ENCODE assay signal across 14 cellular contexts in genomic region chr2:241901500-241902351, GRCh38. TPM values are rescaled to one million over a fixed set of nuclear protein-coding genes. Genes with fewer than 3 reads are reported as not detected.
DNase-seq lines count a peak whose midpoint lies in the region; ATAC-seq and TF ChIP-seq lines count a peak whose summit lies in the region.
"Had no signal": no experiment of that assay in that cellular context is flagged by ENCODE, and none has a peak within 500 bp of the region (broad histone marks: within the 10 kb centered on the region; RNA-seq: fewer than 3 reads in every experiment).

No MANE protein-coding gene starts in this region.

- peaks cover 6% of the 10 kb centered on the region for H3K36me3 Mint-ChIP-seq in activated CD4-positive, alpha-beta T cell treated with anti-CD3 and anti-CD28 coated beads for 36 hours (ENCODE audit: low read depth)
- peaks cover 0 to 36% (median 5%) of the 10 kb centered on the region in 3 donors for H3K36me3 Mint-ChIP-seq in CD8-positive, alpha-beta memory T cell
- H3K36me3 Mint-ChIP-seq in activated CD4-positive, alpha-beta memory T cell treated with anti-CD3 and anti-CD28 coated beads for 36 hours = peaks cover 13% of the 10 kb centered on the region

- CTCF ChIA-PET in activated CD4-positive, alpha-beta T cell treated with anti-CD3 and anti-CD28 coated beads for 36 hours (lab: Charles Lee) = no interaction called here
- CTCF ChIA-PET in CD8-positive, alpha-beta memory T cell (lab: Charles Lee) = no interaction called here
- CTCF ChIA-PET in activated CD4-positive, alpha-beta memory T cell treated with anti-CD3 and anti-CD28 coated beads for 36 hours (lab: Charles Lee) = no interaction called here

- no peak for ATAC-seq in activated CD4-positive, alpha-beta T cell treated with anti-CD3 and anti-CD28 coated beads for 36 hours
- ATAC-seq in lower lobe of right lung = peak; percentile 22 to 70
- no peak for ATAC-seq in HG02571 (IDR thresholded peaks at IDR 0.05; ENCODE audit: unreplicated experiment)
- ATAC-seq: A549, GM12878 had no signal

- H3K27ac ChIP-seq in lower lobe of right lung (no peak overlapping the region), subcutaneous abdominal adipose tissue (ENCODE audit: low read depth, low read length) (no peak overlapping the region)
- H3K27ac ChIP-seq in CD8-positive, alpha-beta memory T cell (ENCODE audit: low read depth, low read length) = no peak overlapping the region
- H3K27ac ChIP-seq: A549 had no signal

- POLR2A ChIA-PET in activated CD4-positive, alpha-beta T cell treated with anti-CD3 and anti-CD28 coated beads for 36 hours (lab: Charles Lee) = no interaction called here
- POLR2A ChIA-PET in CD8-positive, alpha-beta memory T cell (lab: Charles Lee) = no interaction called here
- POLR2A ChIA-PET in activated CD4-positive, alpha-beta memory T cell treated with anti-CD3 and anti-CD28 coated beads for 36 hours (lab: Charles Lee) = no interaction called here

- H3K9me3 ChIP-seq in endocrine pancreas (ENCODE audit: control insufficient read depth, low read length) = no peaks in the 10 kb centered on the region
- H3K9me3 ChIP-seq in lower lobe of right lung = no peaks in the 10 kb centered on the region
- no peaks in the 10 kb centered on the region for H3K9me3 ChIP-seq in subcutaneous abdominal adipose tissue (ENCODE audit: control insufficient read depth in 5 of 5, low read length in 5 of 5)
- H3K9me3 ChIP-seq in CD8-positive, alpha-beta memory T cell (ENCODE audit: low read length) = no peaks in the 10 kb centered on the region
- H3K9me3 ChIP-seq: A549 had no signal

- peak overlapping the region; percentile 31 for H3K9ac ChIP-seq in endocrine pancreas (ENCODE audit: control insufficient read depth, insufficient read depth, low read length)
- H3K9ac ChIP-seq in subcutaneous abdominal adipose tissue (ENCODE audit: low read length in 5 of 5) = peak overlapping the region in 1 of 5 donors; percentile 30

- H3K27ac Mint-ChIP-seq in activated CD4-positive, alpha-beta T cell treated with anti-CD3 and anti-CD28 coated beads for 36 hours = no peak overlapping the region
- H3K27ac Mint-ChIP-seq in CD8-positive, alpha-beta memory T cell = peak overlapping the region in 1 of 8 donors; percentile 72
- no peak overlapping the region for H3K27ac Mint-ChIP-seq in activated CD4-positive, alpha-beta memory T cell treated with anti-CD3 and anti-CD28 coated beads for 36 hours

- no peak overlapping the region for H3K4me3 ChIP-seq in endocrine pancreas (ENCODE audit: control insufficient read depth, insufficient read depth, low read length)
- H3K4me3 ChIP-seq in lower lobe of right lung = peak overlapping the region; percentile 27
- H3K4me3 ChIP-seq in subcutaneous abdominal adipose tissue (ENCODE audit: low read depth in 1 of 5, low read length in 5 of 5) = peak overlapping the region; percentile 31 to 53 (median 47)
- no peak overlapping the region for H3K4me3 ChIP-seq in CD8-positive, alpha-beta memory T cell (ENCODE audit: low read length)
- H3K4me3 ChIP-seq: A549, GM12878 had no signal

- TF ChIP-seq CTCF in lower lobe of right lung (IDR thresholded peaks at IDR 0.05) = no peak

- H3K9me3 Mint-ChIP-seq in activated CD4-positive, alpha-beta T cell treated with anti-CD3 and anti-CD28 coated beads for 36 hours (ENCODE audit: low read depth) = no peaks in the 10 kb centered on the region
- H3K9me3 Mint-ChIP-seq in CD8-positive, alpha-beta memory T cell = no peaks in the 10 kb centered on the region
- H3K9me3 Mint-ChIP-seq in activated CD4-positive, alpha-beta memory T cell treated with anti-CD3 and anti-CD28 coated beads for 36 hours = no peaks in the 10 kb centered on the region

- no peaks in the 10 kb centered on the region for H3K27me3 ChIP-seq in endocrine pancreas (ENCODE audit: control insufficient read depth, insufficient read depth, low read length)
- H3K27me3 ChIP-seq in lower lobe of right lung (ENCODE audit: low read depth) = no peaks in the 10 kb centered on the region
- H3K27me3 ChIP-seq in subcutaneous abdominal adipose tissue (ENCODE audit: control insufficient read depth in 5 of 5, insufficient read depth in 4 of 5, low read length in 5 of 5) = peaks cover 0 to 6% (median 2%) of the 10 kb centered on the region in 5 donors
- no peaks in the 10 kb centered on the region for H3K27me3 ChIP-seq in CD8-positive, alpha-beta memory T cell (ENCODE audit: insufficient read depth, low read length, poor library complexity, severe bottlenecking)

- peak overlapping the region; percentile 22 for H3K4me3 Mint-ChIP-seq in activated CD4-positive, alpha-beta T cell treated with anti-CD3 and anti-CD28 coated beads for 36 hours
- peak overlapping the region in 1 of 7 donors; percentile 57 for H3K4me3 Mint-ChIP-seq in CD8-positive, alpha-beta memory T cell
- no peak overlapping the region for H3K4me3 Mint-ChIP-seq in activated CD4-positive, alpha-beta memory T cell treated with anti-CD3 and anti-CD28 coated beads for 36 hours

- intact Hi-C loops in activated CD4-positive, alpha-beta T cell treated with anti-CD3 and anti-CD28 coated beads for 36 hours (cut with DNase I, micrococcal nuclease) = no loop called here
- intact Hi-C loops in lower lobe of right lung (cut with DNase I) = no loop called here
- intact Hi-C loops in activated CD4-positive, alpha-beta memory T cell treated with anti-CD3 and anti-CD28 coated beads for 36 hours (cut with micrococcal nuclease) = no loop called here

- DNase-seq in activated CD4-positive, alpha-beta T cell treated with anti-CD3 and anti-CD28 coated beads for 36 hours = peak; percentile 18
- no peak for DNase-seq in activated CD4-positive, alpha-beta T cell treated with anti-CD3 and anti-CD28 coated beads for 48 hours
- peak; percentile 54 for DNase-seq in lower lobe of right lung
- DNase-seq in CD8-positive, alpha-beta memory T cell = no peak
- DNase-seq in activated CD4-positive, alpha-beta memory T cell treated with anti-CD3 and anti-CD28 coated beads for 36 hours = no peak
- DNase-seq: activated CD4-positive, alpha-beta T cell treated with anti-CD3 and anti-CD28 coated beads for 4 hours; central memory CD4-positive, alpha-beta T cell; GOT3; NCI-H774 had no signal

- no peaks in the 10 kb centered on the region for H3K36me3 ChIP-seq in endocrine pancreas (ENCODE audit: control insufficient read depth, insufficient read depth, low read length)
- H3K36me3 ChIP-seq in lower lobe of right lung = no peaks in the 10 kb centered on the region
- no peaks in the 10 kb centered on the region for H3K36me3 ChIP-seq in subcutaneous abdominal adipose tissue (ENCODE audit: control insufficient read depth in 5 of 5, insufficient read depth in 5 of 5, low read length in 5 of 5)
- no peaks in the 10 kb centered on the region for H3K36me3 ChIP-seq in CD8-positive, alpha-beta memory T cell (ENCODE audit: insufficient read depth, low read length)

- H3K27me3 Mint-ChIP-seq in activated CD4-positive, alpha-beta T cell treated with anti-CD3 and anti-CD28 coated beads for 36 hours = no peaks in the 10 kb centered on the region
- H3K27me3 Mint-ChIP-seq in CD8-positive, alpha-beta memory T cell = no peaks in the 10 kb centered on the region
- H3K27me3 Mint-ChIP-seq in activated CD4-positive, alpha-beta memory T cell treated with anti-CD3 and anti-CD28 coated beads for 36 hours = no peaks in the 10 kb centered on the region

- peaks cover 4% of the 10 kb centered on the region for H3K4me1 Mint-ChIP-seq in activated CD4-positive, alpha-beta T cell treated with anti-CD3 and anti-CD28 coated beads for 36 hours
- peaks cover 0 to 9% (median 6%) of the 10 kb centered on the region in 3 donors for H3K4me1 Mint-ChIP-seq in CD8-positive, alpha-beta memory T cell
- no peaks in the 10 kb centered on the region for H3K4me1 Mint-ChIP-seq in activated CD4-positive, alpha-beta memory T cell treated with anti-CD3 and anti-CD28 coated beads for 36 hours (ENCODE audit: low read depth)

- H3K4me1 ChIP-seq in endocrine pancreas (ENCODE audit: control insufficient read depth, insufficient read depth, low read length) (no peaks in the 10 kb centered on the region), lower lobe of right lung (peaks cover 6% of the 10 kb centered on the region), subcutaneous abdominal adipose tissue (ENCODE audit: control insufficient read depth in 5 of 5, insufficient read depth in 5 of 5, low read length in 5 of 5) (peaks cover 0 to 34% (median 22%) of the 10 kb centered on the region in 5 donors)
- H3K4me1 ChIP-seq in CD8-positive, alpha-beta memory T cell (ENCODE audit: insufficient read depth, low read length) = no peaks in the 10 kb centered on the region
- H3K4me1 ChIP-seq: A549 had no signal

RNA-seq across cellular contexts. Expression of gene RTP5, which starts 32.2 kb away (rescaled TPM):
- total RNA-seq in activated CD4-positive, alpha-beta T cell treated with anti-CD3 and anti-CD28 coated beads for 36 hours = under 1 TPM in 1 of 2 experiments, not detected in 1; 0.07 TPM
- not detected for total RNA-seq in lower lobe of right lung
- total RNA-seq in CD8-positive, alpha-beta memory T cell = under 1 TPM; 0.11 to 0.18 TPM
- polyA plus RNA-seq in CD8-positive, alpha-beta memory T cell = 0.23 TPM
- under 1 TPM; 0.10 to 0.12 TPM for total RNA-seq in activated CD4-positive, alpha-beta memory T cell treated with anti-CD3 and anti-CD28 coated beads for 36 hours
- total RNA-seq: GM12878 had no signal
- polyA plus RNA-seq: A549 had no signal

RNA-seq across cellular contexts. Expression of gene PDCD1, which starts 43.0 kb away (rescaled TPM):
- 10 to 100 TPM; 33.2 to 37.2 TPM for total RNA-seq in activated CD4-positive, alpha-beta T cell treated with anti-CD3 and anti-CD28 coated beads for 36 hours
- total RNA-seq in lower lobe of right lung = 1.4 TPM
- total RNA-seq in CD8-positive, alpha-beta memory T cell = 10 to 100 TPM; 34.3 to 39.3 TPM
- polyA plus RNA-seq in CD8-positive, alpha-beta memory T cell = 41.8 TPM
- total RNA-seq in activated CD4-positive, alpha-beta memory T cell treated with anti-CD3 and anti-CD28 coated beads for 36 hours = 10 to 100 TPM; 47.4 to 47.6 TPM
- polyA plus RNA-seq: A549 had no signal

Comparison
In these comparisons a context has a peak if more than half of its experiments do, and no peak if none do; other contexts are left out.
1. DNase-seq: peak in activated CD4-positive, alpha-beta T cell treated with anti-CD3 and anti-CD28 coated beads for 36 hours (single experiment) and lower lobe of right lung (single experiment); none in activated CD4-positive, alpha-beta T cell treated with anti-CD3 and anti-CD28 coated beads for 48 hours (single experiment), CD8-positive, alpha-beta memory T cell (0 of 5) and activated CD4-positive, alpha-beta memory T cell treated with anti-CD3 and anti-CD28 coated beads for 36 hours (single experiment).
2. ATAC-seq: peak in lower lobe of right lung (2 of 2); none in activated CD4-positive, alpha-beta T cell treated with anti-CD3 and anti-CD28 coated beads for 36 hours (single experiment) and HG02571 (single experiment).
3. H3K4me3 ChIP-seq: peak in lower lobe of right lung (single experiment) and subcutaneous abdominal adipose tissue (5 of 5); none in endocrine pancreas (single experiment) and CD8-positive, alpha-beta memory T cell (single experiment).
4. RNA of gene PDCD1, which starts 43.0 kb away (total RNA-seq): 47.4 to 47.6 TPM in activated CD4-positive, alpha-beta memory T cell treated with anti-CD3 and anti-CD28 coated beads for 36 hours, 34.3 to 39.3 TPM in CD8-positive, alpha-beta memory T cell and 33.2 to 37.2 TPM in activated CD4-positive, alpha-beta T cell treated with anti-CD3 and anti-CD28 coated beads for 36 hours; 1.4 TPM in lower lobe of right lung (single experiment); every median in the first group is over 10 times any median in the second.